13 cellular contexts compared by ENCODE assay signal in genomic region chr15:55246567-55246966, GRCh38.
"Had no signal": no experiment of that assay in that cellular context is flagged by ENCODE, and none has a peak within 500 bp of the region (broad histone marks: within the 10 kb centered on the region; RNA-seq: fewer than 3 reads in every experiment).

No MANE protein-coding gene starts in this region.

- H3K27me3 Mint-ChIP-seq: activated T-helper 17 cell treated with anti-CD3 and anti-CD28 coated beads, Interleukin-2, amount 50 U/mL, for 72 hours; memory B cell had no signal

- H3K4me1 ChIP-seq: uterus had no signal

- H3K9me3 ChIP-seq: gastroesophageal sphincter, heart right ventricle, prostate gland, uterus had no signal

- H3K27ac Mint-ChIP-seq: activated T-helper 17 cell treated with anti-CD3 and anti-CD28 coated beads, Interleukin-2, amount 50 U/mL, for 72 hours; memory B cell; nephron progenitor cell; T-helper 2 cell treated with Interferon-gamma antibody and Interleukin-4, amounts not matched to agents 5 μg/mL and 100 μg/mL, for 36 hours had no signal

- DNase-seq: activated naive CD4-positive, alpha-beta T cell treated with Interleukin-2 at 50 U/mL for 16 hours; heart right ventricle; nephron progenitor cell; right cardiac atrium; uterus had no signal

- H3K27me3 ChIP-seq: cardiac muscle cell, gastroesophageal sphincter, heart right ventricle, uterus had no signal

- H3K9me3 Mint-ChIP-seq: activated T-helper 17 cell treated with anti-CD3 and anti-CD28 coated beads, Interleukin-2, amount 50 U/mL, for 72 hours; memory B cell; nephron progenitor cell; T-helper 2 cell treated with Interferon-gamma antibody and Interleukin-4, amounts not matched to agents 5 μg/mL and 100 μg/mL, for 36 hours had no signal

- H3K36me3 ChIP-seq: cardiac muscle cell, gastroesophageal sphincter, prostate gland, uterus had no signal

- H3K27ac ChIP-seq: cardiac muscle cell, gastroesophageal sphincter, uterus had no signal

- H3K4me3 Mint-ChIP-seq: activated T-helper 17 cell treated with anti-CD3 and anti-CD28 coated beads, Interleukin-2, amount 50 U/mL, for 72 hours; memory B cell; nephron progenitor cell; T-helper 2 cell treated with Interferon-gamma antibody and Interleukin-4, amounts not matched to agents 5 μg/mL and 100 μg/mL, for 36 hours had no signal

- ATAC-seq: activated CD4-positive, CD25-positive, alpha-beta regulatory T cell treated with anti-CD3 and anti-CD28 coated beads, Interleukin-2, amount 50 U/mL, for 24 hours; activated T-helper 17 cell treated with anti-CD3 and anti-CD28 coated beads, Interleukin-2, amount 50 U/mL, for 72 hours; heart right ventricle; right cardiac atrium had no signal

- H3K4me3 ChIP-seq: cardiac muscle cell, gastroesophageal sphincter, heart right ventricle, prostate gland, skin epidermis, uterus had no signal
